ENCODE assay signal across 10 cellular contexts in the genomic region with DNA sequence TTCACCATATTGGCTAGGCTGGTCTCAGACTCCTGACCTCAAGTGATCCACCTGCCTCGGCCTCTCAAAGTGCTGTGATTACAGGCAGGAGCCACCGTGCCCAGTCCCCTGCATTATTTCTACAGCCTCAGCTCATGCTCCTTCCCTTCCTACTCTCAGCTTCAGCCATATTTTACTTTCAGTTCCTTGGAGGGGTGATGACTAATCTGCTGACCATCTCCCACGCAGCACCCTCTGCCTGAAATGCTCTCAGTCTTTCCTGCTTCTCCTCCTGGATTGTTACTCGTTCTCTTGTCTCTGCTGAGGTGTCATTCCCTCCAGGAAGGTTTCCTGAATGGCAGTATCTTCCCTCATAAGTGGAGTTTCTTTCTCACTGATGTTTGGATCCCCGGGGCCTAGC.
DNase-seq lines count a peak whose midpoint lies in the region; ATAC-seq and TF ChIP-seq lines count a peak whose summit lies in the region.
"Had no signal": no experiment of that assay in that cellular context is flagged by ENCODE, and none has a peak within 500 bp of the region (broad histone marks: within the 10 kb centered on the region; RNA-seq: fewer than 3 reads in every experiment).

No MANE protein-coding gene starts in this region.

- DNase-seq in MCF 10A (ENCODE audit: unreplicated experiment) (peak; percentile 61), breast epithelium (ENCODE audit: low spot score in 2 of 2) (no peak), PC-9 (peak; percentile 5 to 39), fibroblast of mammary gland (ENCODE audit: low read depth) (peak; percentile 73), testis (no peak), WTC11 (ENCODE audit: low spot score) (no peak)
- DNase-seq: activated CD4-positive, alpha-beta T cell treated with anti-CD3 and anti-CD28 coated beads for 4 hours; caudate nucleus had no signal

- H3K27ac ChIP-seq in breast epithelium (no peak overlapping the region), PC-9 (0 out of 2 replicates have a peak overlapping the region, but pooled peaks have one; percentile 18), testis (no peak overlapping the region)

- H2AFZ ChIP-seq in PC-9, result peak overlapping the region; percentile 72

- H3K36me3 ChIP-seq in breast epithelium (no peaks in the 10 kb centered on the region), PC-9 (ENCODE audit: low read depth) (no peaks in the 10 kb centered on the region), testis (ENCODE audit: low read depth, missing control alignments) (no peaks in the 10 kb centered on the region)

- H3K4me1 Mint-ChIP-seq in MCF 10A (ENCODE audit: insufficient read depth, unreplicated experiment), result peaks cover 6% of the 10 kb centered on the region
- H3K4me1 Mint-ChIP-seq in WTC11, result peaks cover 6% of the 10 kb centered on the region

- no peaks in the 10 kb centered on the region for H3K9me3 Mint-ChIP-seq in MCF 10A (ENCODE audit: unreplicated experiment)
- H3K9me3 Mint-ChIP-seq in WTC11, result no peaks in the 10 kb centered on the region

- H3K27me3 ChIP-seq in breast epithelium, result peaks cover 0 to 10% of the 10 kb centered on the region in 2 donors
- H3K27me3 ChIP-seq in PC-9 (ENCODE audit: insufficient read depth, low read depth), result no peaks in the 10 kb centered on the region
- H3K27me3 ChIP-seq in testis, result no peaks in the 10 kb centered on the region

- CTCF ChIA-PET in MCF 10A (lab: Yijun Ruan, JAX) (no interaction called here), PC-9 (lab: Charles Lee) (no interaction called here), WTC11 (lab: Charles Lee) (no interaction called here)

- no peaks in the 10 kb centered on the region for H3K36me3 Mint-ChIP-seq in MCF 10A (ENCODE audit: insufficient read depth, unreplicated experiment)
- no peaks in the 10 kb centered on the region for H3K36me3 Mint-ChIP-seq in WTC11

- H3K4me3 Mint-ChIP-seq in MCF 10A (ENCODE audit: unreplicated experiment), result no peak overlapping the region
- H3K4me3 Mint-ChIP-seq in WTC11, result no peak overlapping the region

- WGBS in testis, 2 donors, result 85% methylated on average over 3 to 5 of the region's 5 CpGs

- H3K27me3 Mint-ChIP-seq in MCF 10A (ENCODE audit: insufficient read depth, unreplicated experiment) (peaks cover 11% of the 10 kb centered on the region), WTC11 (ENCODE audit: low read depth) (no peaks in the 10 kb centered on the region)

- H3K4me1 ChIP-seq in breast epithelium, result no peaks in the 10 kb centered on the region
- H3K4me1 ChIP-seq in PC-9 (replicated peaks; ENCODE audit: insufficient read depth), result 0 out of 2 replicates have a peak, but pooled peaks cover 7% of the 10 kb centered on the region
- no peaks in the 10 kb centered on the region for H3K4me1 ChIP-seq in testis

- H3K4me2 ChIP-seq in PC-9, result peak overlapping the region; percentile 33

- peak overlapping the region; percentile 35 for H3K27ac Mint-ChIP-seq in MCF 10A (ENCODE audit: low read depth, unreplicated experiment)
- H3K27ac Mint-ChIP-seq in WTC11, result no peak overlapping the region

- H3K9me2 ChIP-seq in PC-9 (ENCODE audit: insufficient read depth), result no peaks in the 10 kb centered on the region

- no peaks in the 10 kb centered on the region for H3F3A ChIP-seq in PC-9 (ENCODE audit: insufficient read depth, low read depth)

- no TSS peak for BruUV-seq in MCF 10A (replicated peaks; lab: Mats Ljungman, UMichigan)
- no TSS peak for BruUV-seq in PC-9 (replicated peaks; lab: Mats Ljungman, UMichigan)

- H3K79me2 ChIP-seq in PC-9 (ENCODE audit: low read depth), result no peaks in the 10 kb centered on the region

- H3K9me3 ChIP-seq in breast epithelium (no peaks in the 10 kb centered on the region), PC-9 (ENCODE audit: insufficient read depth, low read depth) (no peaks in the 10 kb centered on the region), testis (no peaks in the 10 kb centered on the region)

- no peak for TF ChIP-seq POLR2A in breast epithelium (IDR thresholded peaks at IDR 0.05)
- no peak for TF ChIP-seq POLR2A in testis (IDR thresholded peaks at IDR 0.05)

- TF ChIP-seq CTCF in MCF 10A (IDR thresholded peaks at IDR 0.05; ENCODE audit: unreplicated experiment), result no peak
- no peak for TF ChIP-seq CTCF in breast epithelium (IDR thresholded peaks at IDR 0.05)
- TF ChIP-seq CTCF in PC-9 (conservative IDR thresholded peaks at IDR 0.05), result no peak
- TF ChIP-seq CTCF in fibroblast of mammary gland (conservative IDR thresholded peaks at IDR 0.05; ENCODE audit: control insufficient read depth, insufficient read depth, low read depth, low read length), result no peak
- TF ChIP-seq CTCF in testis (IDR thresholded peaks at IDR 0.05), result no peak
- no peak for TF ChIP-seq CTCF in WTC11 (IDR thresholded peaks at IDR 0.05)

- ATAC-seq in WTC11 (no peak), HG02763 (IDR thresholded peaks at IDR 0.05; ENCODE audit: unreplicated experiment) (no peak), GM18907 (IDR thresholded peaks at IDR 0.05; ENCODE audit: unreplicated experiment) (no peak)

- POLR2A ChIA-PET in MCF 10A (lab: Yijun Ruan, JAX) (no interaction called here), PC-9 (lab: Charles Lee; ENCODE audit: unreplicated experiment) (no interaction called here), WTC11 (lab: Charles Lee) (no interaction called here)

- no peaks in the 10 kb centered on the region for H4K20me1 ChIP-seq in PC-9 (ENCODE audit: insufficient read depth)

- intact Hi-C loops in MCF 10A (cut with micrococcal nuclease) (no loop called here), breast epithelium (cut with DNase I; ENCODE audit: low total_unique reads) (no loop called here), PC-9 (cut with micrococcal nuclease; ENCODE audit: unreplicated experiment) (no loop called here), testis (cut with DNase I; ENCODE audit: low total_unique reads) (no loop called here)

- no peak overlapping the region for H3K4me3 ChIP-seq in breast epithelium
- H3K4me3 ChIP-seq in PC-9, result no peak overlapping the region
- no peak overlapping the region for H3K4me3 ChIP-seq in fibroblast of mammary gland (ENCODE audit: control insufficient read depth, low read depth, low read length)
- H3K4me3 ChIP-seq in testis, result no peak overlapping the region

TF ChIP-seq in WTC11, 78 proteins besides CTCF, POLR2A, EP300 and RAD21 (continues in another document):
- no peak for TF ChIP-seq TCF7 (CRISPR knock-in tag; IDR thresholded peaks at IDR 0.05; ENCODE audit: low read depth)
- no peak for TF ChIP-seq GRHL2 (CRISPR knock-in tag; IDR thresholded peaks at IDR 0.05; ENCODE audit: insufficient replicate concordance, severe bottlenecking)
- no peak for TF ChIP-seq ZNF138 (CRISPR knock-in tag; conservative IDR thresholded peaks at IDR 0.05)
- no peak for TF ChIP-seq CREB1 (CRISPR knock-in tag; IDR thresholded peaks at IDR 0.05)
- TF ChIP-seq SP1 (CRISPR knock-in tag; conservative IDR thresholded peaks at IDR 0.05), result no peak
- TF ChIP-seq, protein P1, sequence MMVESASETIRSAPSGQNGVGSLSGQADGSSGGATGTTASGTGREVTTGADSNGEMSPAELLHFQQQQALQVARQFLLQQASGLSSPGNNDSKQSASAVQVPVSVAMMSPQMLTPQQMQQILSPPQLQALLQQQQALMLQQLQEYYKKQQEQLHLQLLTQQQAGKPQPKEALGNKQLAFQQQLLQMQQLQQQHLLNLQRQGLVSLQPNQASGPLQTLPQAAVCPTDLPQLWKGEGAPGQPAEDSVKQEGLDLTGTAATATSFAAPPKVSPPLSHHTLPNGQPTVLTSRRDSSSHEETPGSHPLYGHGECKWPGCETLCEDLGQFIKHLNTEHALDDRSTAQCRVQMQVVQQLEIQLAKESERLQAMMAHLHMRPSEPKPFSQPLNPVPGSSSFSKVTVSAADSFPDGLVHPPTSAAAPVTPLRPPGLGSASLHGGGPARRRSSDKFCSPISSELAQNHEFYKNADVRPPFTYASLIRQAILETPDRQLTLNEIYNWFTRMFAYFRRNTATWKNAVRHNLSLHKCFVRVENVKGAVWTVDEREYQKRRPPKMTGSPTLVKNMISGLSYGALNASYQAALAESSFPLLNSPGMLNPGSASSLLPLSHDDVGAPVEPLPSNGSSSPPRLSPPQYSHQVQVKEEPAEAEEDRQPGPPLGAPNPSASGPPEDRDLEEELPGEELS (CRISPR knock-in tag; IDR thresholded peaks at IDR 0.05), result no peak
- TF ChIP-seq KAT7 (CRISPR knock-in tag; IDR thresholded peaks at IDR 0.05; ENCODE audit: borderline replicate concordance), result no peak
- TF ChIP-seq SOX15 (CRISPR knock-in tag; IDR thresholded peaks at IDR 0.05), result no peak
- TF ChIP-seq, protein P2, sequence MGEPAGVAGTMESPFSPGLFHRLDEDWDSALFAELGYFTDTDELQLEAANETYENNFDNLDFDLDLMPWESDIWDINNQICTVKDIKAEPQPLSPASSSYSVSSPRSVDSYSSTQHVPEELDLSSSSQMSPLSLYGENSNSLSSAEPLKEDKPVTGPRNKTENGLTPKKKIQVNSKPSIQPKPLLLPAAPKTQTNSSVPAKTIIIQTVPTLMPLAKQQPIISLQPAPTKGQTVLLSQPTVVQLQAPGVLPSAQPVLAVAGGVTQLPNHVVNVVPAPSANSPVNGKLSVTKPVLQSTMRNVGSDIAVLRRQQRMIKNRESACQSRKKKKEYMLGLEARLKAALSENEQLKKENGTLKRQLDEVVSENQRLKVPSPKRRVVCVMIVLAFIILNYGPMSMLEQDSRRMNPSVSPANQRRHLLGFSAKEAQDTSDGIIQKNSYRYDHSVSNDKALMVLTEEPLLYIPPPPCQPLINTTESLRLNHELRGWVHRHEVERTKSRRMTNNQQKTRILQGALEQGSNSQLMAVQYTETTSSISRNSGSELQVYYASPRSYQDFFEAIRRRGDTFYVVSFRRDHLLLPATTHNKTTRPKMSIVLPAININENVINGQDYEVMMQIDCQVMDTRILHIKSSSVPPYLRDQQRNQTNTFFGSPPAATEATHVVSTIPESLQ (CRISPR knock-in tag; IDR thresholded peaks at IDR 0.05), result no peak
- TF ChIP-seq CREM (CRISPR knock-in tag; IDR thresholded peaks at IDR 0.05), result no peak
- TF ChIP-seq, protein P3, sequence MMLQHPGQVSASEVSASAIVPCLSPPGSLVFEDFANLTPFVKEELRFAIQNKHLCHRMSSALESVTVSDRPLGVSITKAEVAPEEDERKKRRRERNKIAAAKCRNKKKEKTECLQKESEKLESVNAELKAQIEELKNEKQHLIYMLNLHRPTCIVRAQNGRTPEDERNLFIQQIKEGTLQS (CRISPR knock-in tag; conservative IDR thresholded peaks at IDR 0.05), result no peak
- TF ChIP-seq, protein P4, sequence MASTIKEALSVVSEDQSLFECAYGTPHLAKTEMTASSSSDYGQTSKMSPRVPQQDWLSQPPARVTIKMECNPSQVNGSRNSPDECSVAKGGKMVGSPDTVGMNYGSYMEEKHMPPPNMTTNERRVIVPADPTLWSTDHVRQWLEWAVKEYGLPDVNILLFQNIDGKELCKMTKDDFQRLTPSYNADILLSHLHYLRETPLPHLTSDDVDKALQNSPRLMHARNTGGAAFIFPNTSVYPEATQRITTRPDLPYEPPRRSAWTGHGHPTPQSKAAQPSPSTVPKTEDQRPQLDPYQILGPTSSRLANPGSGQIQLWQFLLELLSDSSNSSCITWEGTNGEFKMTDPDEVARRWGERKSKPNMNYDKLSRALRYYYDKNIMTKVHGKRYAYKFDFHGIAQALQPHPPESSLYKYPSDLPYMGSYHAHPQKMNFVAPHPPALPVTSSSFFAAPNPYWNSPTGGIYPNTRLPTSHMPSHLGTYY (CRISPR knock-in tag; IDR thresholded peaks at IDR 0.05), result no peak
- no peak for TF ChIP-seq RELA (CRISPR knock-in tag; IDR thresholded peaks at IDR 0.05; ENCODE audit: borderline replicate concordance)

Comparison
In these comparisons a context has a peak if more than half of its experiments do, and no peak if none do; other contexts are left out.
1. DNase-seq: peak in MCF 10A (single experiment), PC-9 (2 of 2) and fibroblast of mammary gland (single experiment); none in breast epithelium (0 of 2), testis (single experiment) and WTC11 (single experiment).